ENCODE assay signal across 1 cellular context in the genomic region with DNA sequence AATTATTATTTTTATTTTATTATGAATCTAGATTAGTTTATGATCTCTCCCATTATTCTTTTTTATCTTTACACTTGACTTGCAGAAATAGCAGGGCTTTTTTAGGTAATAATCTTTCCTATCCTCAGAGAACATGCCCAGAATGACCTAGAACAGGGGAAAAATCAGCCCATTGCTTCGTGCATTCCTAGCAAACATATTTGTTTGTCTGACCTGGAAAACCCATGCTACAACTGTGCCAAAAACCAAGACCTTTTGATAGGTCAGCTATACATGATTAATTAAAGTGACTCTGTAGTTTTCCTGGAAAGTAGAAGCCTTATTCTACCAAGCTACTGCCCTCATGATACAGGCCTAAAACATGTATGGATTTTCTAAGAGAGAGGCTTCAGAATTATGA.
TF ChIP-seq lines count a peak whose summit lies in the region.

No MANE protein-coding gene starts in this region.

TF ChIP-seq in HepG2, 621 proteins besides CTCF, POLR2A, EP300 and RAD21:
- TF ChIP-seq KLF12 (CRISPR knock-in tag; IDR thresholded peaks at IDR 0.05; ENCODE audit: borderline replicate concordance) (no peak), ZNF577 (CRISPR knock-in tag; IDR thresholded peaks at IDR 0.05; ENCODE audit: borderline replicate concordance, low read depth) (no peak), RFX5 (IDR thresholded peaks at IDR 0.05; ENCODE audit: low read depth, low read length) (no peak), ZNF264 (CRISPR knock-in tag; IDR thresholded peaks at IDR 0.05) (no peak), GATA4 (IDR thresholded peaks at IDR 0.05; ENCODE audit: borderline replicate concordance, low read depth) (no peak), AGO2 (optimal IDR thresholded peaks at IDR 0.05; ENCODE audit: low read depth, low read length) (no peak), ZHX2 (IDR thresholded peaks at IDR 0.05; ENCODE audit: low read depth) (no peak), ZHX2 (CRISPR knock-in tag; IDR thresholded peaks at IDR 0.05; ENCODE audit: borderline replicate concordance) (no peak), SKI (IDR thresholded peaks at IDR 0.05; ENCODE audit: partially characterized antibody) (no peak), NFYB (CRISPR knock-in tag; IDR thresholded peaks at IDR 0.05) (no peak), ARID3A (IDR thresholded peaks at IDR 0.05; ENCODE audit: low read depth, low read length) (no peak)
